13 cellular contexts compared by ENCODE assay signal in genomic region chr7:151503902-151504714, GRCh38. TPM values are rescaled to one million over a fixed set of nuclear protein-coding genes. Genes with fewer than 3 reads are reported as not detected.
A peak's percentile ranks its signal among the peaks of the same experiment; 100 is the strongest.
DNase-seq lines count a peak whose midpoint lies in the region; ATAC-seq, FAIRE-seq and TF ChIP-seq lines count a peak whose summit lies in the region.
"Had no signal": no experiment of that assay in that cellular context is flagged by ENCODE, and none has a peak within 500 bp of the region (broad histone marks: within the 10 kb centered on the region; RNA-seq: fewer than 3 reads in every experiment).

No MANE protein-coding gene starts in this region.

- no peak overlapping the region for H2AFZ ChIP-seq in fibroblast of lung (ENCODE audit: low read length)

- no peak overlapping the region for H3K4me3 ChIP-seq in fibroblast of lung (replicated peaks in 1 of 4; ENCODE audit: control extremely low read depth in 1 of 4, insufficient read depth in 1 of 4, low read depth in 3 of 4, low read length in 4 of 4)
- no peak overlapping the region for H3K4me3 ChIP-seq in prostate gland
- H3K4me3 ChIP-seq in small intestine (ENCODE audit: low read depth in 1 of 2, low read length in 2 of 2): no peak overlapping the region
- H3K4me3 ChIP-seq in mesendoderm (ENCODE audit: low read length): no peak overlapping the region

- no peak overlapping the region for H3K56ac ChIP-seq in mesendoderm (ENCODE audit: low read length)

- H3K9me3 ChIP-seq in fibroblast of lung (ENCODE audit: control insufficient read depth, insufficient read depth, low read depth, low read length): no peaks in the 10 kb centered on the region
- H3K9me3 ChIP-seq in prostate gland: no peaks in the 10 kb centered on the region
- H3K9me3 ChIP-seq in small intestine (ENCODE audit: control insufficient read depth, low read depth): no peaks in the 10 kb centered on the region

- peaks cover 94% of the 10 kb centered on the region for H3K79me2 ChIP-seq in fibroblast of lung (ENCODE audit: control insufficient read depth, insufficient read depth, low read length)
- peaks cover 78% of the 10 kb centered on the region for H3K79me2 ChIP-seq in mesendoderm (ENCODE audit: control insufficient read depth, insufficient read depth, low read length)

- peaks cover 17% of the 10 kb centered on the region for H3K79me1 ChIP-seq in mesendoderm (ENCODE audit: low read length)

- no peak overlapping the region for H3K23ac ChIP-seq in mesendoderm (ENCODE audit: low read length)

- DNase-seq in COLO668 (lab: John Stamatoyannopoulos, UW; ENCODE audit: unreplicated experiment) (peak; percentile 9), NOMO-1 treated with dmso at 0.1 percent for 144 hours (lab: John Stamatoyannopoulos, UW; ENCODE audit: unreplicated experiment) (peak; percentile 17), fibroblast of lung (ENCODE audit: low read depth in 2 of 2) (peak; percentile 72 to 97), prostate gland (ENCODE audit: low spot score) (peak; percentile 27), small intestine (no peak), mesendoderm (no peak), retina (no peak)
- DNase-seq: activated CD4-positive, alpha-beta T cell treated with anti-CD3 and anti-CD28 coated beads for 4 hours; GF-D8; NCI-H345; posterior cingulate gyrus had no signal

- no peak overlapping the region for H3K18ac ChIP-seq in mesendoderm (ENCODE audit: low read length)

- H3K9ac ChIP-seq in fibroblast of lung (ENCODE audit: insufficient read depth, low read length) (no peak overlapping the region), mesendoderm (ENCODE audit: low read length) (no peak overlapping the region)

- H3K27me3 ChIP-seq in fibroblast of lung (ENCODE audit: control insufficient read depth, insufficient read depth, low read length) (no peaks in the 10 kb centered on the region), prostate gland (replicated peaks; ENCODE audit: insufficient read depth) (no peaks in the 10 kb centered on the region), small intestine (ENCODE audit: control insufficient read depth in 2 of 2, insufficient read depth in 2 of 2, low read length in 2 of 2) (no peaks in the 10 kb centered on the region), mesendoderm (ENCODE audit: insufficient read depth, low read length, poor library complexity) (no peaks in the 10 kb centered on the region)

- intact Hi-C loops in prostate gland (cut with DNase I): no loop called here

- H2AK5ac ChIP-seq in mesendoderm (ENCODE audit: low read length): no peak overlapping the region

- H2BK5ac ChIP-seq in mesendoderm (ENCODE audit: low read length): no peak overlapping the region

- FAIRE-seq in small intestine (lab: Jason Lieb, UNC): no peak

- no peak overlapping the region for H2BK15ac ChIP-seq in mesendoderm (replicated peaks; ENCODE audit: low read depth)

- ATAC-seq in GM21786 (IDR thresholded peaks at IDR 0.05; ENCODE audit: unreplicated experiment): no peak
- ATAC-seq: stimulated activated effector memory CD8-positive, alpha-beta T cell treated with anti-CD3 and anti-CD28 coated beads, Interleukin-12 subunit alpha, Interleukin-12 subunit beta, amount 100 ng/mL, for 72 hours had no signal

- H3K4me1 ChIP-seq in fibroblast of lung (ENCODE audit: control insufficient read depth, extremely low read depth, insufficient read depth, low read length) (peaks cover 8% of the 10 kb centered on the region), prostate gland (replicated peaks) (peaks cover 3% of the 10 kb centered on the region), small intestine (ENCODE audit: control insufficient read depth in 2 of 2, insufficient read depth in 1 of 2, low read depth in 1 of 2, low read length in 1 of 2) (peaks cover 0 to 2% of the 10 kb centered on the region in 2 donors), mesendoderm (ENCODE audit: control insufficient read depth, low read depth, low read length) (no peaks in the 10 kb centered on the region)

- no peak overlapping the region for H3K4ac ChIP-seq in mesendoderm (ENCODE audit: low read depth, low read length)

- no peak for TF ChIP-seq POLR2A in prostate gland (IDR thresholded peaks at IDR 0.05)

- no peaks in the 10 kb centered on the region for H3K36me3 ChIP-seq in fibroblast of lung (ENCODE audit: control insufficient read depth, insufficient read depth, low read length)
- H3K36me3 ChIP-seq in prostate gland: no peaks in the 10 kb centered on the region
- H3K36me3 ChIP-seq in small intestine (ENCODE audit: control insufficient read depth in 2 of 2, insufficient read depth in 2 of 2, low read length in 2 of 2): no peaks in the 10 kb centered on the region
- H3K36me3 ChIP-seq in mesendoderm (ENCODE audit: control insufficient read depth, insufficient read depth, low read length): no peaks in the 10 kb centered on the region

- H3K27ac ChIP-seq in fibroblast of lung (ENCODE audit: insufficient read depth, low read length) (no peak overlapping the region), prostate gland (no peak overlapping the region), small intestine (ENCODE audit: low read depth in 1 of 2, low read length in 1 of 2) (no peak overlapping the region), mesendoderm (ENCODE audit: low read depth, low read length) (no peak overlapping the region)

- WGBS in prostate gland: 61% methylated on average over 7 of the region's 7 CpGs
- 76 to 83% (median 82%) methylated on average over 7 of the region's 7 CpGs for WGBS in small intestine, 3 donors
- no CpG with 5 or more reads among the region's 7 CpGs for WGBS in mesendoderm (ENCODE audit: extremely low coverage, insufficient coverage, low lambda C conversion rate)

- H3K4me2 ChIP-seq in fibroblast of lung (ENCODE audit: extremely low read depth, insufficient read depth, low read length) (peak overlapping the region; percentile 29), mesendoderm (ENCODE audit: low read length) (no peak overlapping the region)

- no peak overlapping the region for H2BK120ac ChIP-seq in mesendoderm (ENCODE audit: low read depth, low read length)

- no peaks in the 10 kb centered on the region for H4K20me1 ChIP-seq in fibroblast of lung (ENCODE audit: control insufficient read depth, extremely low read depth, insufficient read depth, low read length)

- H4K5ac ChIP-seq in mesendoderm (ENCODE audit: low read length): no peak overlapping the region

- no peak overlapping the region for H4K8ac ChIP-seq in mesendoderm (ENCODE audit: low read depth, low read length)

- TF ChIP-seq CTCF in fibroblast of lung (conservative IDR thresholded peaks at IDR 0.05 in 1 of 2, IDR thresholded peaks at IDR 0.05 in 1 of 2; ENCODE audit: low read depth in 1 of 2, low read length in 2 of 2): no peak
- no peak for TF ChIP-seq CTCF in prostate gland (IDR thresholded peaks at IDR 0.05)

RNA-seq across cellular contexts. Expression of gene RHEB, which starts 15.6 kb away (rescaled TPM):
- total RNA-seq in fibroblast of lung: 62.9 and 81.4 TPM in 2 replicates
- 122 and 135 TPM in 2 replicates for polyA plus RNA-seq in fibroblast of lung
- polyA plus RNA-seq in fibroblast of lung (2012): 103 and 106 TPM in 2 replicates
- polyA minus RNA-seq in fibroblast of lung (ENCODE audit: low replicate concordance): 6.8 and 8.6 TPM in 2 replicates
- total RNA-seq in prostate gland: 10 to 100 TPM; 59.3 to 63.1 TPM
- polyA plus RNA-seq in small intestine: 10 to 100 TPM; 54.4 to 84.6 (median 69.6) TPM
- 85.1 TPM for polyA plus RNA-seq in mesendoderm (2013, experiment 1 of 2)
- polyA plus RNA-seq in mesendoderm (2013, experiment 2 of 2): 85.3 TPM

Comparison
In these comparisons a context has a peak if more than half of its experiments do, and no peak if none do; other contexts are left out.
1. DNase-seq: peak in COLO668 (single experiment), NOMO-1 treated with dmso at 0.1 percent for 144 hours (single experiment), fibroblast of lung (2 of 2) and prostate gland (single experiment); none in small intestine (single experiment), mesendoderm (single experiment) and retina (single experiment).